Comparison of ENCODE assay signal across 1 cellular context in genomic region chr6:35184580-35185301, GRCh38.
TF ChIP-seq lines count a peak whose summit lies in the region.

No MANE protein-coding gene starts in this region.

TF ChIP-seq in SK-N-SH, 30 proteins besides CTCF, POLR2A, EP300 and RAD21 (continued from another document):
- no peak for TF ChIP-seq IRF3 (IDR thresholded peaks at IDR 0.05; ENCODE audit: low read depth, low read length)
- TF ChIP-seq POLR2AphosphoS5 (IDR thresholded peaks at IDR 0.05; ENCODE audit: low read depth, low read length), result no peak
- TF ChIP-seq, protein P1, sequence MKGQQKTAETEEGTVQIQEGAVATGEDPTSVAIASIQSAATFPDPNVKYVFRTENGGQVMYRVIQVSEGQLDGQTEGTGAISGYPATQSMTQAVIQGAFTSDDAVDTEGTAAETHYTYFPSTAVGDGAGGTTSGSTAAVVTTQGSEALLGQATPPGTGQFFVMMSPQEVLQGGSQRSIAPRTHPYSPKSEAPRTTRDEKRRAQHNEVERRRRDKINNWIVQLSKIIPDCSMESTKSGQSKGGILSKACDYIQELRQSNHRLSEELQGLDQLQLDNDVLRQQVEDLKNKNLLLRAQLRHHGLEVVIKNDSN (IDR thresholded peaks at IDR 0.05; ENCODE audit: borderline replicate concordance, low read depth), result no peak
- TF ChIP-seq, protein P2, sequence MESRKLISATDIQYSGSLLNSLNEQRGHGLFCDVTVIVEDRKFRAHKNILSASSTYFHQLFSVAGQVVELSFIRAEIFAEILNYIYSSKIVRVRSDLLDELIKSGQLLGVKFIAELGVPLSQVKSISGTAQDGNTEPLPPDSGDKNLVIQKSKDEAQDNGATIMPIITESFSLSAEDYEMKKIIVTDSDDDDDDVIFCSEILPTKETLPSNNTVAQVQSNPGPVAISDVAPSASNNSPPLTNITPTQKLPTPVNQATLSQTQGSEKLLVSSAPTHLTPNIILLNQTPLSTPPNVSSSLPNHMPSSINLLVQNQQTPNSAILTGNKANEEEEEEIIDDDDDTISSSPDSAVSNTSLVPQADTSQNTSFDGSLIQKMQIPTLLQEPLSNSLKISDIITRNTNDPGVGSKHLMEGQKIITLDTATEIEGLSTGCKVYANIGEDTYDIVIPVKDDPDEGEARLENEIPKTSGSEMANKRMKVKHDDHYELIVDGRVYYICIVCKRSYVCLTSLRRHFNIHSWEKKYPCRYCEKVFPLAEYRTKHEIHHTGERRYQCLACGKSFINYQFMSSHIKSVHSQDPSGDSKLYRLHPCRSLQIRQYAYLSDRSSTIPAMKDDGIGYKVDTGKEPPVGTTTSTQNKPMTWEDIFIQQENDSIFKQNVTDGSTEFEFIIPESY (IDR thresholded peaks at IDR 0.05; ENCODE audit: borderline replicate concordance, low read depth), result no peak
- TF ChIP-seq NRF1 (IDR thresholded peaks at IDR 0.05; ENCODE audit: low read depth, low read length), result no peak
- TF ChIP-seq GATA2 (CRISPR knock-in tag; IDR thresholded peaks at IDR 0.05), result no peak
- TF ChIP-seq RCOR1 (IDR thresholded peaks at IDR 0.05; ENCODE audit: low read length), result no peak
- TF ChIP-seq TAF1 (IDR thresholded peaks at IDR 0.05; ENCODE audit: borderline replicate concordance, low read depth, low read length), result no peak
- no peak for TF ChIP-seq FOSL2 (IDR thresholded peaks at IDR 0.05; ENCODE audit: borderline replicate concordance, low read depth)
